ENCODE assay signal across 8 cellular contexts in the genomic region with DNA sequence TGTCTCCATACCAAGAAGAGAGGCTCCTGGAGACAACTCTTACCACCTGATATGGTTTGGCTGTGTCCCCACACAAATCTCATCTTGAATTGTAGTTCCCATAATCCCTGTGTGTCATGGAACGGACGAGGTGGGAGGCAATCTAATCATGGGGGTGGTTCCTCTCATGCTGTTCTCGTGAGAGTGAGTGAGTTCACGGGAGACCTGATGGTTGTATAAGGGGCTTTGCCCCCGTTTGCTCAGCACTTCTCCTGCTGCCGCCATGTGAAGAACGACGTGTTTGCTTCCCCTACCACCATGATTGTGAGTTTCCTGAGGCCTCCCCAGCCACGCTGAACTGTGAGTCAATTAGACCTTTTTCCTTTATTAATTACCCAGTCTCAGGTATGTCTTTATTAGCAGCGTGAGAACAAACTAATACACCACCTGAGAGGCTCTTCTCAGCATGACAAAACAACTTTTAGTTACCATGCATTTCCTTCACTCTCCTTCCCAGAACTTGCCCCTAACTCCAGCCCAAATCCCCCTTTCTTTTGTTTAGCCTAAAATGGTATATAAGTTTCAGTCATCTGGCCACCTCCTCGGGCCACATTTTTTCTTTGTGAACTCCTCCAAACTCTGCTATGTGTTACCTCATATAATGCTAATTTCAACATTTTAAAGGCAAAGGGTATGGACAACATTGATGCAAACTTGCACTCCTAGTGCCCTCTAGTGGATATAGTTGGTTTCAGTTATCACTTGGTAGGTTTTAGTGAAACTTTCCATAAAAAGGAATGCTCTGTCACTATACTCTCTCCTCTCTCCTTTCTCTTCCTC. TPM values are rescaled to one million over a fixed set of nuclear protein-coding genes. Genes with fewer than 3 reads are reported as not detected.
DNase-seq lines count a peak whose midpoint lies in the region; ATAC-seq and TF ChIP-seq lines count a peak whose summit lies in the region.

No MANE protein-coding gene starts in this region.

- H3K27me3 Mint-ChIP-seq in activated CD8-positive, alpha-beta T cell treated with anti-CD3 and anti-CD28 coated beads for 36 hours: no peaks in the 10 kb centered on the region
- peaks cover 0 to 5% of the 10 kb centered on the region in 2 donors for H3K27me3 Mint-ChIP-seq in stimulated activated naive B cell treated with anti-CD40 and anti-IgM and Interleukin-4, amounts not matched to agents 10 μg/mL and 1 μg/mL and 100 μg/mL, for 72 hours

- ATAC-seq in HG02870 (IDR thresholded peaks at IDR 0.05; ENCODE audit: unreplicated experiment): peak; percentile 78
- no peak for ATAC-seq in activated CD8-positive, alpha-beta T cell treated with anti-CD3 and anti-CD28 coated beads for 36 hours
- ATAC-seq in stimulated activated naive B cell treated with anti-CD40 and anti-IgM and Interleukin-4, amounts not matched to agents 10 μg/mL and 1 μg/mL and 100 μg/mL, for 72 hours (replicated peaks): peak; percentile 80 to 84

- H3K27ac Mint-ChIP-seq in activated CD8-positive, alpha-beta T cell treated with anti-CD3 and anti-CD28 coated beads for 36 hours: no peak overlapping the region
- H3K27ac Mint-ChIP-seq in stimulated activated naive B cell treated with anti-CD40 and anti-IgM and Interleukin-4, amounts not matched to agents 10 μg/mL and 1 μg/mL and 100 μg/mL, for 72 hours: no peak overlapping the region

- CTCF ChIA-PET in activated CD8-positive, alpha-beta T cell treated with anti-CD3 and anti-CD28 coated beads for 36 hours (lab: Charles Lee): interaction anchor here (0.7 to 1.6 kb wide), 10 partner anchors 10 to 264 kb away, joined by 3 to 6 read pairs (median 4); no protein-coding TSS in a partner anchor

- no peaks in the 10 kb centered on the region for H3K9me3 Mint-ChIP-seq in activated CD8-positive, alpha-beta T cell treated with anti-CD3 and anti-CD28 coated beads for 36 hours
- peaks cover 0 to 2% of the 10 kb centered on the region in 2 donors for H3K9me3 Mint-ChIP-seq in stimulated activated naive B cell treated with anti-CD40 and anti-IgM and Interleukin-4, amounts not matched to agents 10 μg/mL and 1 μg/mL and 100 μg/mL, for 72 hours

- H3K4me1 Mint-ChIP-seq in activated CD8-positive, alpha-beta T cell treated with anti-CD3 and anti-CD28 coated beads for 36 hours (ENCODE audit: low read depth): no peaks in the 10 kb centered on the region
- H3K4me1 Mint-ChIP-seq in stimulated activated naive B cell treated with anti-CD40 and anti-IgM and Interleukin-4, amounts not matched to agents 10 μg/mL and 1 μg/mL and 100 μg/mL, for 72 hours: peaks cover 1 to 10% of the 10 kb centered on the region in 2 donors

- POLR2A ChIA-PET in activated CD8-positive, alpha-beta T cell treated with anti-CD3 and anti-CD28 coated beads for 36 hours (lab: Charles Lee): no interaction called here

- intact Hi-C loops in activated CD8-positive, alpha-beta T cell treated with anti-CD3 and anti-CD28 coated beads for 36 hours (cut with micrococcal nuclease): loop anchor here (1.0 to 5.0 kb wide), 2 partner anchors 77 to 262 kb away; no protein-coding TSS in a partner anchor

- no peak overlapping the region for H3K4me3 Mint-ChIP-seq in activated CD8-positive, alpha-beta T cell treated with anti-CD3 and anti-CD28 coated beads for 36 hours
- no peak overlapping the region for H3K4me3 Mint-ChIP-seq in stimulated activated naive B cell treated with anti-CD40 and anti-IgM and Interleukin-4, amounts not matched to agents 10 μg/mL and 1 μg/mL and 100 μg/mL, for 72 hours

- DNase-seq in AG08395 (ENCODE audit: low spot score) (peak; percentile 26), NCI-H2171 (lab: John Stamatoyannopoulos, UW) (peak; percentile 9), hepatic stellate cell (ENCODE audit: low spot score) (peak; percentile 11)
- DNase-seq in activated CD8-positive, alpha-beta T cell treated with anti-CD3 and anti-CD28 coated beads for 36 hours: no peak
- DNase-seq in stimulated activated naive B cell treated with anti-CD40 and anti-IgM and Interleukin-4, amounts not matched to agents 10 μg/mL and 1 μg/mL and 100 μg/mL, for 72 hours: no peak
- no peak for DNase-seq in activated CD4-positive, alpha-beta T cell treated with anti-CD3 and anti-CD28 coated beads, Interleukin-2, amount 50 U/mL, for 4 hours

- H3K36me3 Mint-ChIP-seq in activated CD8-positive, alpha-beta T cell treated with anti-CD3 and anti-CD28 coated beads for 36 hours (ENCODE audit: low read depth): no peaks in the 10 kb centered on the region
- peaks cover 0 to 1% of the 10 kb centered on the region in 2 donors for H3K36me3 Mint-ChIP-seq in stimulated activated naive B cell treated with anti-CD40 and anti-IgM and Interleukin-4, amounts not matched to agents 10 μg/mL and 1 μg/mL and 100 μg/mL, for 72 hours

- TF ChIP-seq CTCF in GM12874 (IDR thresholded peaks at IDR 0.05; ENCODE audit: insufficient read depth, low read depth, low read length): peak; percentile 46; the same call in 1 of the 2 replicates
- TF ChIP-seq CTCF in activated CD8-positive, alpha-beta T cell treated with anti-CD3 and anti-CD28 coated beads for 36 hours (IDR thresholded peaks at IDR 0.05): peak; percentile 83

RNA-seq across cellular contexts. Expression of gene SLC25A52, which starts 58.6 kb away (rescaled TPM):
- not detected for total RNA-seq in activated CD8-positive, alpha-beta T cell treated with anti-CD3 and anti-CD28 coated beads for 36 hours

Comparison
In these comparisons a context has a peak if more than half of its experiments do, and no peak if none do; other contexts are left out.
1. DNase-seq: peak in AG08395 (single experiment), NCI-H2171 (single experiment) and hepatic stellate cell (single experiment); none in activated CD8-positive, alpha-beta T cell treated with anti-CD3 and anti-CD28 coated beads for 36 hours (single experiment), stimulated activated naive B cell treated with anti-CD40 and anti-IgM and Interleukin-4, amounts not matched to agents 10 μg/mL and 1 μg/mL and 100 μg/mL, for 72 hours (single experiment) and activated CD4-positive, alpha-beta T cell treated with anti-CD3 and anti-CD28 coated beads, Interleukin-2, amount 50 U/mL, for 4 hours (0 of 2).